ENCODE assay signal across 27 cellular contexts in the genomic region with DNA sequence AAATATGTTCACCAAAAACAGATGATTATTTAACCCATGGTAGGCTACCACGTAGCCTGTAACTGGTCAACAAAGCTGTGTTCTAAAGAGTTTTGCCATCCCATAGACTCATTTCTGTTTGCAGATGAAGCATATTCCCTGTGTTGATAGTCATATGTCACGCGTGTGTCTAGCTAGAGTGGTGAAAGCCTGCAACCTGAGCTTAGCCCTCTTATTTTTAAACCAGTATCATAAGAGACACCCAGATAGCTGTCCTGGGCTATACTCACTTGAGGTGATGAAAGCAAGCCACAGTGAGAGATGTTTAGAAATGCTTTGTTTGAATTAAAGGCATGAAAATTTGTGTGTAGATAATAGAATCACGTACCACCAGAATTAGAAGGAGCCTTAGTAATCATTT.
"Had no signal": no experiment of that assay in that cellular context is flagged by ENCODE, and none has a peak within 500 bp of the region (broad histone marks: within the 10 kb centered on the region; RNA-seq: fewer than 3 reads in every experiment).

No MANE protein-coding gene starts in this region.

- H3K9me3 ChIP-seq: esophagus muscularis mucosa, gastroesophageal sphincter had no signal

- ATAC-seq: activated CD8-positive, alpha-beta T cell treated with anti-CD3 and anti-CD28 coated beads for 36 hours; activated T-cell treated with anti-CD3 and anti-CD28 coated beads, Interleukin-2, amount 50 U/mL, for 4 hours; activated T-helper 17 cell treated with anti-CD3 and anti-CD28 coated beads, Interleukin-2, amount 50 U/mL, for 72 hours; effector memory CD8-positive, alpha-beta T cell; foreskin keratinocyte; gastroesophageal sphincter had no signal

- FAIRE-seq: astrocyte, bronchial epithelial cell, colon had no signal

- H3K27ac ChIP-seq: brain microvascular endothelial cell, esophagus muscularis mucosa, foreskin keratinocyte, gastroesophageal sphincter had no signal

- H3K36me3 ChIP-seq: brain microvascular endothelial cell had no signal

- H3K27me3 ChIP-seq: brain microvascular endothelial cell, esophagus muscularis mucosa, foreskin keratinocyte, gastroesophageal sphincter had no signal

- H3K4me1 ChIP-seq: foreskin keratinocyte had no signal

- H3K4me3 ChIP-seq: esophagus muscularis mucosa, gastroesophageal sphincter had no signal

- DNase-seq: activated CD4-positive, alpha-beta T cell treated with anti-CD3 and anti-CD28 coated beads for 1 hour; activated CD4-positive, alpha-beta T cell treated with anti-CD3 and anti-CD28 coated beads for 4 hours; activated CD4-positive, alpha-beta T cell treated with anti-CD3 and anti-CD28 coated beads, Interleukin-2, amount 50 U/mL, for 1 hour; activated CD4-positive, alpha-beta T cell treated with anti-CD3 and anti-CD28 coated beads, Interleukin-2, amount 50 U/mL, for 48 hours; activated CD8-positive, alpha-beta memory T cell treated with anti-CD3 and anti-CD28 coated beads for 24 hours; activated CD8-positive, alpha-beta T cell treated with anti-CD3 and anti-CD28 coated beads for 36 hours; activated effector memory CD4-positive, alpha-beta T cell treated with Interleukin-2 at 50 U/mL for 16 hours; activated gamma-delta T cell treated with Interleukin-2 at 50 U/mL for 16 hours; activated naive CD4-positive, alpha-beta T cell treated with anti-CD3 and anti-CD28 coated beads, Interleukin-2, amount 50 U/mL, for 16 hours; activated naive CD4-positive, alpha-beta T cell treated with Interleukin-2 at 50 U/mL for 16 hours; activated T-cell treated with anti-CD3 and anti-CD28 coated beads, Interleukin-2, amount 50 U/mL, for 4 hours; amniotic stem cell; anterior cingulate cortex; brain microvascular endothelial cell; cortex of kidney; dermis blood vessel endothelial cell; effector CD4-positive, alpha-beta T cell; effector memory CD8-positive, alpha-beta T cell; erythroblast; foreskin keratinocyte; T-helper 2 cell had no signal
